In genomic region chr9:17587113-17587512, GRCh38 we compare ENCODE assay signal across 1 cellular context.
TF ChIP-seq lines count a peak whose summit lies in the region.

No MANE protein-coding gene starts in this region.

TF ChIP-seq in GM23338, 12 proteins besides CTCF, POLR2A, EP300 and RAD21 (continued from another document):
- TF ChIP-seq ZNF462 (CRISPR knock-in tag; IDR thresholded peaks at IDR 0.05) (no peak), ZNF114 (CRISPR knock-in tag; IDR thresholded peaks at IDR 0.05) (no peak)
TF ChIP-seq in GM23338: peak in this region for 0.
